Comparison of ENCODE assay signal across 25 cellular contexts in the genomic region with DNA sequence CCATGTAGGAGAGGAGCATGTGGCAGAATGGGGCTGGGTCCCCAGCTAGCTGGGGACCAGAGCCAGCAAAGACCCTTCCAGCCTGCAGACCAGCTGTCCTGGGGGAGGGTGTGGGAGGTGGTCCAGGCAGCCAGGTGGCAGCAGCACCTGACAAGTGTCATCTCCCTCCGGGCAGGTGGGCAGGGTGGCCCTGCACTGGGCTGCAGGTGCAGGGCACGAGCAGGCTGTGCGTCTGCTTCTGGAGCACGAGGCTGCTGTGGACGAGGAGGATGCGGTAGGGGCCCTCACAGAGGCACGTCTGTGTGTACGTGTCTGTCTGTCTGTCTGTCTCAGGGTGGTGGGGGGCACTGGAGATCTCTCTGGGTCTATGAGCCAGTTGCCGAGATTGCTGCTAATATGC. TPM values are rescaled to one million over a fixed set of nuclear protein-coding genes. Genes with fewer than 3 reads are reported as not detected.
DNase-seq lines count a peak whose midpoint lies in the region; ATAC-seq, FAIRE-seq and TF ChIP-seq lines count a peak whose summit lies in the region.
"Had no signal": no experiment of that assay in that cellular context is flagged by ENCODE, and none has a peak within 500 bp of the region (broad histone marks: within the 10 kb centered on the region; RNA-seq: fewer than 3 reads in every experiment).

No MANE protein-coding gene starts in this region.

- no peak overlapping the region for H4K5ac ChIP-seq in H1 (ENCODE audit: insufficient read length, low read depth, low read length)

- no peak overlapping the region for H2AFZ ChIP-seq in H1 (ENCODE audit: low read length)
- H2AFZ ChIP-seq in neuronal stem cell (ENCODE audit: low read length), result no peak overlapping the region

- no peaks in the 10 kb centered on the region for H3K36me3 Mint-ChIP-seq in activated naive CD4-positive, alpha-beta T cell treated with anti-CD3 and anti-CD28 coated beads, Interleukin-2, amount 50 U/mL, for 72 hours
- H3K36me3 Mint-ChIP-seq in activated naive CD4-positive, alpha-beta T cell treated with anti-CD3 and anti-CD28 coated beads for 36 hours (ENCODE audit: low read depth), result no peaks in the 10 kb centered on the region

- POLR2A ChIA-PET in H1 (lab: Charles Lee; ENCODE audit: partially characterized antibody), result interaction anchor here (1.0 kb wide), 1 partner anchor 108 kb away, joined by 3 read pairs; no protein-coding TSS in a partner anchor

- no peak for DNase-seq in activated naive CD4-positive, alpha-beta T cell treated with anti-CD3 and anti-CD28 coated beads, Interleukin-2, amount 50 U/mL, for 72 hours (ENCODE audit: low spot score in 2 of 2)
- no peak for DNase-seq in activated naive CD4-positive, alpha-beta T cell treated with anti-CD3 and anti-CD28 coated beads for 36 hours
- DNase-seq in HTR-8/SVneo (ENCODE audit: insufficient read length, low spot score) (no peak), H1 (ENCODE audit: low read depth in 1 of 2, low spot score in 2 of 2) (no peak), neuronal stem cell (ENCODE audit: low spot score) (no peak), omental fat pad (ENCODE audit: low spot score) (no peak), T1000 (lab: John Stamatoyannopoulos, UW) (no peak)
- DNase-seq: DMS53; GOT3; NCI-H1048; NCI-H1417; NCI-H1694; NCI-H2081; NCI-H2171 treated with DMSO at 0.1 percent for 48 hours; NCI-H345; NCI-H510A treated with DMSO at 0.1 percent for 48 hours; NK-92 treated with Interleukin-12 subunit alpha and Interleukin-12 subunit beta, amount 100 ng/mL, for 24 hours; Right ventricle myocardium superior; RPMI8226; T-helper 1 cell had no signal

- intact Hi-C loops in activated naive CD4-positive, alpha-beta T cell treated with anti-CD3 and anti-CD28 coated beads for 36 hours (cut with micrococcal nuclease), result no loop called here

- TF ChIP-seq CTCF in H1 (IDR thresholded peaks at IDR 0.05; ENCODE audit: control extremely low read depth in 1 of 3, insufficient read depth in 1 of 3, low read depth in 1 of 3, low read length in 3 of 3) (no peak), omental fat pad (IDR thresholded peaks at IDR 0.05) (no peak)

- H3K4me1 ChIP-seq in H1 (replicated peaks in 1 of 4; ENCODE audit: control insufficient read depth in 3 of 4, insufficient read depth in 4 of 4, low read length in 3 of 4) (peaks cover 0 to 14% (median 10%) of the 10 kb centered on the region in 4 experiments; a peak in 6 of 7 replicates), neuronal stem cell (ENCODE audit: control insufficient read depth in 2 of 2, insufficient read depth in 1 of 2, low read depth in 1 of 2, low read length in 2 of 2) (peaks cover 5 to 10% of the 10 kb centered on the region in 2 donors)
- H3K4me1 ChIP-seq: A549 had no signal

- no peaks in the 10 kb centered on the region for H3K9me3 ChIP-seq in H1 (ENCODE audit: insufficient read depth in 2 of 2, low read depth in 1 of 2, low read length in 1 of 2)
- H3K9me3 ChIP-seq in neuronal stem cell (replicated peaks in 1 of 2; ENCODE audit: control insufficient read depth in 2 of 2, insufficient read depth in 1 of 2, low read depth in 1 of 2, low read length in 2 of 2), result no peaks in the 10 kb centered on the region
- H3K9me3 ChIP-seq: A549, SJSA1 had no signal

- 93% methylated on average over 8 of the region's 9 CpGs; no CpG with 5 or more reads in 1 of the 2 experiments for WGBS in H1 (ENCODE audit: extremely low coverage in 1 of 2, insufficient coverage in 1 of 2, insufficient read length in 1 of 2, insufficient replicate concordance in 2 of 2, low coverage in 1 of 2, low lambda C conversion rate in 2 of 2, missing lambda C conversion rate in 1 of 2), 2 experiments
- WGBS in neuronal stem cell (ENCODE audit: extremely low coverage in 2 of 2, insufficient read length in 2 of 2, insufficient replicate concordance in 1 of 2), 2 donors, result no CpG with 5 or more reads among the region's 9 CpGs

- H2AK5ac ChIP-seq in H1 (ENCODE audit: low read depth, low read length) (no peak overlapping the region), neuronal stem cell (ENCODE audit: low read depth, low read length) (no peak overlapping the region)

- peak overlapping the region; percentile 52 for H4K91ac ChIP-seq in H1 (replicated peaks; ENCODE audit: insufficient read length, low read length)
- H4K91ac ChIP-seq in neuronal stem cell (ENCODE audit: low read depth, low read length, poor library complexity), result no peak overlapping the region

- H3K36me3 ChIP-seq in H1 (ENCODE audit: control insufficient read depth in 2 of 4, insufficient read depth in 4 of 4, low read length in 3 of 4) (no peaks in the 10 kb centered on the region), neuronal stem cell (replicated peaks in 1 of 2; ENCODE audit: control insufficient read depth in 2 of 2, insufficient read depth in 2 of 2, low read length in 2 of 2) (no peaks in the 10 kb centered on the region)
- H3K36me3 ChIP-seq: SJSA1 had no signal

- H3K4ac ChIP-seq in H1 (replicated peaks; ENCODE audit: insufficient read length, low read depth, low read length) (no peak overlapping the region), neuronal stem cell (ENCODE audit: low read length) (no peak overlapping the region)

- H3K27ac ChIP-seq in H1 (ENCODE audit: low read depth, low read length) (no peak overlapping the region), neuronal stem cell (replicated peaks; ENCODE audit: low read length) (no peak overlapping the region)
- H3K27ac ChIP-seq: A549, HL-60, SJSA1 had no signal

- no peak overlapping the region for H3K9ac ChIP-seq in H1 (replicated peaks in 1 of 4; ENCODE audit: extremely low read depth in 1 of 4, low read depth in 3 of 4, low read length in 3 of 4)
- no peak overlapping the region for H3K9ac ChIP-seq in neuronal stem cell (ENCODE audit: low read depth, low read length, poor library complexity)

- TF ChIP-seq POLR2A in H1 (IDR thresholded peaks at IDR 0.05; ENCODE audit: control extremely low read depth in 1 of 2, low read depth in 2 of 2, low read length in 2 of 2), result no peak

- H2BK120ac ChIP-seq in H1 (replicated peaks; ENCODE audit: low read depth, low read length) (no peak overlapping the region), neuronal stem cell (ENCODE audit: low read depth, low read length) (no peak overlapping the region)

- no peaks in the 10 kb centered on the region for H4K20me1 ChIP-seq in H1 (replicated peaks in 1 of 2; ENCODE audit: control insufficient read depth in 1 of 2, insufficient read depth in 2 of 2, low read length in 2 of 2)

- H3K4me3 Mint-ChIP-seq in activated naive CD4-positive, alpha-beta T cell treated with anti-CD3 and anti-CD28 coated beads for 36 hours, result no peak overlapping the region

- H2BK12ac ChIP-seq in H1 (ENCODE audit: low read depth, low read length) (peak overlapping the region; percentile 22; the same call in 1 of the 2 replicates), neuronal stem cell (ENCODE audit: low read length) (peak overlapping the region; percentile 35)

- ATAC-seq in activated naive CD4-positive, alpha-beta T cell treated with anti-CD3 and anti-CD28 coated beads, Interleukin-2, amount 50 U/mL, for 72 hours, result no peak
- ATAC-seq in HG02884 (IDR thresholded peaks at IDR 0.05; ENCODE audit: unreplicated experiment) (no peak), omental fat pad (ENCODE audit: low FRiP score) (no peak)
- ATAC-seq: A549 had no signal

- H3K4me2 ChIP-seq in H1 (ENCODE audit: insufficient read depth in 1 of 2, low read depth in 2 of 2, low read length in 2 of 2), result no peak overlapping the region
- H3K4me2 ChIP-seq in neuronal stem cell (ENCODE audit: insufficient read depth, low read length, poor library complexity, severe bottlenecking), result no peak overlapping the region
- H3K4me2 ChIP-seq: A549 had no signal

- H3K27ac Mint-ChIP-seq in activated naive CD4-positive, alpha-beta T cell treated with anti-CD3 and anti-CD28 coated beads, Interleukin-2, amount 50 U/mL, for 72 hours, result peak overlapping the region; percentile 34 to 75
- no peak overlapping the region for H3K27ac Mint-ChIP-seq in activated naive CD4-positive, alpha-beta T cell treated with anti-CD3 and anti-CD28 coated beads for 36 hours

- H3K79me1 ChIP-seq in H1 (ENCODE audit: low read depth, low read length) (no peaks in the 10 kb centered on the region), neuronal stem cell (ENCODE audit: low read depth, low read length) (no peaks in the 10 kb centered on the region)

- no peak overlapping the region for H3K56ac ChIP-seq in H1 (replicated peaks; ENCODE audit: insufficient read length, low read depth, low read length)

- H3K27me3 ChIP-seq in H1 (replicated peaks in 1 of 4; ENCODE audit: control insufficient read depth in 3 of 4, extremely low read depth in 1 of 4, insufficient read depth in 3 of 4, low read length in 3 of 4), result peaks cover 0 to 7% (median 7%) of the 10 kb centered on the region in 4 experiments; a peak in 5 of 7 replicates
- H3K27me3 ChIP-seq in neuronal stem cell (ENCODE audit: control insufficient read depth in 3 of 3, insufficient read depth in 3 of 3, low read depth in 1 of 3, low read length in 3 of 3), result peaks cover 0 to 16% (median 6%) of the 10 kb centered on the region in 3 experiments
- H3K27me3 ChIP-seq: SJSA1 had no signal

- H3K14ac ChIP-seq in H1 (ENCODE audit: insufficient read length), result no peak overlapping the region
- H3K14ac ChIP-seq in neuronal stem cell (ENCODE audit: low read length), result no peak overlapping the region

- no peak overlapping the region for H3K23ac ChIP-seq in H1 (ENCODE audit: insufficient read length)
- peak overlapping the region; percentile 61 for H3K23ac ChIP-seq in neuronal stem cell (ENCODE audit: low read depth, low read length, poor library complexity)

- H2BK5ac ChIP-seq in H1 (ENCODE audit: low read depth, low read length) (no peak overlapping the region), neuronal stem cell (ENCODE audit: low read length) (no peak overlapping the region)

- H3K4me1 Mint-ChIP-seq in activated naive CD4-positive, alpha-beta T cell treated with anti-CD3 and anti-CD28 coated beads for 36 hours (ENCODE audit: low read depth), result no peaks in the 10 kb centered on the region

- CTCF ChIA-PET in activated naive CD4-positive, alpha-beta T cell treated with anti-CD3 and anti-CD28 coated beads for 36 hours (lab: Charles Lee), result interaction anchor here (0.6 kb wide), 1 partner anchor 136 kb away, joined by 3 read pairs; no protein-coding TSS in a partner anchor
- CTCF ChIA-PET in H1 (lab: Charles Lee; ENCODE audit: partially characterized antibody), result interaction anchor here (0.6 to 1.7 kb wide), 2 partner anchors 175 to 197 kb away, joined by 3 to 5 read pairs; no protein-coding TSS in a partner anchor

- H3K79me2 ChIP-seq in H1 (ENCODE audit: control insufficient read depth in 1 of 2, insufficient read depth in 2 of 2, low read length in 2 of 2), result no peaks in the 10 kb centered on the region

- H4K8ac ChIP-seq in H1 (ENCODE audit: extremely low read depth, insufficient read depth, low read length) (no peak overlapping the region), neuronal stem cell (ENCODE audit: low read depth, low read length) (no peak overlapping the region)

- no peaks in the 10 kb centered on the region for H3K27me3 Mint-ChIP-seq in activated naive CD4-positive, alpha-beta T cell treated with anti-CD3 and anti-CD28 coated beads for 36 hours (ENCODE audit: low read depth)

- H3K18ac ChIP-seq in H1 (ENCODE audit: extremely low read depth, low read length) (no peak overlapping the region), neuronal stem cell (ENCODE audit: low read length) (peak overlapping the region; percentile 28)

- H2BK15ac ChIP-seq in H1 (ENCODE audit: low read length) (no peak overlapping the region), neuronal stem cell (ENCODE audit: low read length) (no peak overlapping the region)

- H2BK20ac ChIP-seq in H1 (ENCODE audit: low read length), result no peak overlapping the region

- no peak overlapping the region for H3K4me3 ChIP-seq in H1 (ENCODE audit: extremely low read depth in 1 of 4, insufficient read depth in 2 of 4, low read depth in 3 of 4, low read length in 4 of 4)
- H3K4me3 ChIP-seq in neuronal stem cell (ENCODE audit: low read length in 2 of 2), result no peak overlapping the region
- H3K4me3 ChIP-seq: A549, SJSA1 had no signal

- no peaks in the 10 kb centered on the region for H3K9me3 Mint-ChIP-seq in activated naive CD4-positive, alpha-beta T cell treated with anti-CD3 and anti-CD28 coated beads, Interleukin-2, amount 50 U/mL, for 72 hours
- no peaks in the 10 kb centered on the region for H3K9me3 Mint-ChIP-seq in activated naive CD4-positive, alpha-beta T cell treated with anti-CD3 and anti-CD28 coated beads for 36 hours

- TF ChIP-seq RAD21 in H1 (IDR thresholded peaks at IDR 0.05 in 1 of 2, conservative IDR thresholded peaks at IDR 0.05 in 1 of 2; ENCODE audit: low read depth in 2 of 2, low read length in 2 of 2), result no peak

- H3K23me2 ChIP-seq in H1 (ENCODE audit: low read depth, low read length), result no peaks in the 10 kb centered on the region

- FAIRE-seq in HTR-8/SVneo (lab: Jason Lieb, UNC) (peak; percentile 13), H1 (lab: Jason Lieb, UNC) (no peak)
- FAIRE-seq: A549, D721Med had no signal

- TF ChIP-seq EP300 in H1 (IDR thresholded peaks at IDR 0.05; ENCODE audit: borderline replicate concordance in 1 of 2, low read depth in 2 of 2, low read length in 2 of 2), result no peak

RNA-seq across cellular contexts. Expression of a gene that starts 5.5 kb away (rescaled TPM):
- total RNA-seq in activated naive CD4-positive, alpha-beta T cell treated with anti-CD3 and anti-CD28 coated beads, Interleukin-2, amount 50 U/mL, for 72 hours, result 1 to 10 TPM; 3.8 to 8.9 TPM
- total RNA-seq in activated naive CD4-positive, alpha-beta T cell treated with anti-CD3 and anti-CD28 coated beads for 36 hours, result 1 to 10 TPM; 2.3 to 3.1 TPM
- total RNA-seq in H1 (2021; fragmentation: NEBNext Ultra II Directional; extraction: Animal tissue kit (Norgen Biotek cat#: 25700)), result 5.0 and 5.7 TPM in 2 replicates
- polyA plus RNA-seq in H1 (2011; rRNA removed), result 4.1 and 6.8 TPM in 2 replicates
- 5.8 TPM for polyA plus RNA-seq in H1 (2011; cell fraction: cytosol; rRNA removed)
- polyA plus RNA-seq in H1 (2011; cell fraction: nucleus; rRNA removed), result 24.6 TPM
- polyA plus RNA-seq in H1 (2012, experiment 1 of 2), result 3.7 to 5.5 TPM (median 4.6 TPM) in 4 replicates
- 1.8 TPM for polyA plus RNA-seq in H1 (2012, experiment 2 of 2)
- polyA plus RNA-seq in H1 (2013, experiment 1 of 2), result 2.9 TPM
- 3.0 TPM for polyA plus RNA-seq in H1 (2013, experiment 2 of 2)
- polyA minus RNA-seq in H1 (2011; rRNA and poly(A)+ RNA removed), result 7.9 and 11.9 TPM in 2 replicates
- 3.4 TPM for polyA minus RNA-seq in H1 (2011; cell fraction: cytosol; rRNA and poly(A)+ RNA removed)
- polyA minus RNA-seq in H1 (2011; cell fraction: nucleus; rRNA and poly(A)+ RNA removed), result 20.7 TPM
- 3.2 TPM for polyA plus RNA-seq in neuronal stem cell (2013, experiment 1 of 2)
- 3.2 TPM for polyA plus RNA-seq in neuronal stem cell (2013, experiment 2 of 2)
- 10 to 100 TPM in 1 of 4 donors, 1 to 10 TPM in 3; 5.9 to 18.5 (median 7.5) TPM for total RNA-seq in omental fat pad
